ENCODE assay signal across 16 cellular contexts in genomic region chr2:45450633-45451032, GRCh38.
"Had no signal": no experiment of that assay in that cellular context is flagged by ENCODE, and none has a peak within 500 bp of the region (broad histone marks: within the 10 kb centered on the region; RNA-seq: fewer than 3 reads in every experiment).

No MANE protein-coding gene starts in this region.

- H3K9me3 ChIP-seq: esophagus muscularis mucosa, lower lobe of right lung, right atrium auricular region, testis had no signal

- H3K27me3 Mint-ChIP-seq: activated naive CD8-positive, alpha-beta T cell treated with anti-CD3 and anti-CD28 coated beads for 36 hours; naive B cell; stimulated activated naive CD8-positive, alpha-beta T cell treated with anti-CD3 and anti-CD28 coated beads, Interleukin-15, amount 100 ng/mL, for 72 hours had no signal

- H3K27ac ChIP-seq: esophagus muscularis mucosa, lower lobe of right lung, right atrium auricular region, skin epidermis, testis had no signal

- H3K36me3 ChIP-seq: esophagus muscularis mucosa, lower lobe of right lung, right atrium auricular region had no signal

- H3K9me3 Mint-ChIP-seq: activated naive CD8-positive, alpha-beta T cell treated with anti-CD3 and anti-CD28 coated beads for 36 hours; activated T-cell treated with anti-CD3 and anti-CD28 coated beads, Interleukin-2, amount 50 U/mL, for 4 hours; naive B cell; stimulated activated naive CD8-positive, alpha-beta T cell treated with anti-CD3 and anti-CD28 coated beads, Interleukin-15, amount 100 ng/mL, for 72 hours had no signal

- H3K4me1 ChIP-seq: lower lobe of right lung, right atrium auricular region, testis had no signal

- H3K4me1 Mint-ChIP-seq: naive B cell; stimulated activated naive CD8-positive, alpha-beta T cell treated with anti-CD3 and anti-CD28 coated beads, Interleukin-15, amount 100 ng/mL, for 72 hours had no signal

- H3K27ac Mint-ChIP-seq: activated naive CD8-positive, alpha-beta T cell treated with anti-CD3 and anti-CD28 coated beads for 36 hours; naive B cell; stimulated activated naive CD8-positive, alpha-beta T cell treated with anti-CD3 and anti-CD28 coated beads, Interleukin-15, amount 100 ng/mL, for 72 hours had no signal

- DNase-seq: activated CD4-positive, alpha-beta T cell treated with anti-CD3 and anti-CD28 coated beads, Interleukin-2, amount 50 U/mL, for 48 hours; activated gamma-delta T cell treated with Interleukin-2 at 50 U/mL for 16 hours; activated naive CD8-positive, alpha-beta T cell treated with anti-CD3 and anti-CD28 coated beads for 36 hours; activated T-cell treated with anti-CD3 and anti-CD28 coated beads, Interleukin-2, amount 50 U/mL, for 4 hours; left cardiac atrium; lower lobe of right lung; midbrain; naive B cell; posterior cingulate gyrus; stimulated activated CD4-positive, alpha-beta T cell treated with anti-CD3 and anti-CD28 coated beads, Interleukin-4, amount 100 ng/mL, for 4 hours; stimulated activated naive CD8-positive, alpha-beta T cell treated with anti-CD3 and anti-CD28 coated beads, Interleukin-15, amount 100 ng/mL, for 72 hours; testis had no signal

- H3K4me3 Mint-ChIP-seq: activated naive CD8-positive, alpha-beta T cell treated with anti-CD3 and anti-CD28 coated beads for 36 hours; activated T-cell treated with anti-CD3 and anti-CD28 coated beads, Interleukin-2, amount 50 U/mL, for 4 hours; naive B cell; stimulated activated naive CD8-positive, alpha-beta T cell treated with anti-CD3 and anti-CD28 coated beads, Interleukin-15, amount 100 ng/mL, for 72 hours had no signal

- H3K4me3 ChIP-seq: esophagus muscularis mucosa, lower lobe of right lung, right atrium auricular region, skin epidermis, testis had no signal

- ATAC-seq: activated CD4-positive, CD25-positive, alpha-beta regulatory T cell treated with anti-CD3 and anti-CD28 coated beads, Interleukin-2, amount 50 U/mL, for 24 hours; activated T-cell treated with anti-CD3 and anti-CD28 coated beads, Interleukin-2, amount 50 U/mL, for 4 hours; left cardiac atrium; lower lobe of right lung; stimulated activated naive CD8-positive, alpha-beta T cell treated with anti-CD3 and anti-CD28 coated beads, Interleukin-15, amount 100 ng/mL, for 72 hours had no signal
